ENCODE assay signal across 29 cellular contexts in the genomic region with DNA sequence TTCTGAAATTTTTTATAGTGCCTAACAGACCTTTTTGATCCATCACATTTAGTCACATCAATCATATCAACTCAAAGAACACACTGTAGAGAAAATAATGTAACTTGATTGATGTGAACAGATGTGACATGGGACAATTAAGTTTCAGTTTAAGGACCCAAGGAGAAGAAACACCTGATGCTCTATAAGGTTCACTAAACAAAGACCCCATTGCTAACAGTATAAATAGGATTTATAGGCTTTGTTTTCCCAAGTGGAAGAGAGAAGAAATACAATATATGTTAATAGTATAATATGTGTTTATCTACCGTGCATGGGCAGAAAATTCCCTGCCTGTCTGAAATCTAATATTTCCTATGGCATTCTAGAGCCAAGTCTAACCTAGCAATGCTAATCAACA. TPM values are rescaled to one million over a fixed set of nuclear protein-coding genes. Genes with fewer than 3 reads are reported as not detected.
"Had no signal": no experiment of that assay in that cellular context is flagged by ENCODE, and none has a peak within 500 bp of the region (broad histone marks: within the 10 kb centered on the region; RNA-seq: fewer than 3 reads in every experiment).

No MANE protein-coding gene starts in this region.

- H3K9me3 Mint-ChIP-seq: naive thymus-derived CD4-positive, alpha-beta T cell; natural killer cell treated with Interleukin-12 subunit alpha and Interleukin-12 subunit beta and Interleukin-15 and Interleukin-18, amount 100 ng/mL, for 72 hours; neural crest cell; stimulated activated memory B cell treated with anti-CD40 and anti-IgM and Interleukin-4, amounts not matched to agents 10 μg/mL and 1 μg/mL and 100 μg/mL, for 72 hours; stimulated activated naive CD8-positive, alpha-beta T cell treated with anti-CD3 and anti-CD28 coated beads, Interleukin-15, amount 100 ng/mL, for 72 hours; type B pancreatic cell had no signal

- ATAC-seq: left colon; naive thymus-derived CD4-positive, alpha-beta T cell; natural killer cell treated with Interleukin-12 subunit alpha and Interleukin-12 subunit beta and Interleukin-15 and Interleukin-18, amount 100 ng/mL, for 72 hours; pancreas; right lobe of liver; stimulated activated memory B cell treated with anti-CD40 and anti-IgM and Interleukin-4, amounts not matched to agents 10 μg/mL and 1 μg/mL and 100 μg/mL, for 72 hours; stimulated activated naive CD8-positive, alpha-beta T cell treated with anti-CD3 and anti-CD28 coated beads, Interleukin-15, amount 100 ng/mL, for 72 hours had no signal

- H3K27ac ChIP-seq: left ventricle myocardium inferior, pancreas, prostate gland, right atrium auricular region, right lobe of liver, tibial nerve, uterus had no signal

- H3K27ac Mint-ChIP-seq: immature natural killer cell; mesothelial cell of epicardium; naive thymus-derived CD4-positive, alpha-beta T cell; natural killer cell treated with Interleukin-12 subunit alpha and Interleukin-12 subunit beta and Interleukin-15 and Interleukin-18, amount 100 ng/mL, for 72 hours; stimulated activated memory B cell treated with anti-CD40 and anti-IgM and Interleukin-4, amounts not matched to agents 10 μg/mL and 1 μg/mL and 100 μg/mL, for 72 hours; stimulated activated naive CD8-positive, alpha-beta T cell treated with anti-CD3 and anti-CD28 coated beads, Interleukin-15, amount 100 ng/mL, for 72 hours; type B pancreatic cell had no signal

- H3K36me3 Mint-ChIP-seq: immature natural killer cell; mesothelial cell of epicardium; natural killer cell treated with Interleukin-12 subunit alpha and Interleukin-12 subunit beta and Interleukin-15 and Interleukin-18, amount 100 ng/mL, for 72 hours; stimulated activated memory B cell treated with anti-CD40 and anti-IgM and Interleukin-4, amounts not matched to agents 10 μg/mL and 1 μg/mL and 100 μg/mL, for 72 hours; type B pancreatic cell had no signal

- DNase-seq: hypothalamus; immature natural killer cell; kidney; left colon; left ventricle myocardium inferior; mesendoderm; naive thymus-derived CD4-positive, alpha-beta T cell; nucleus accumbens; pancreas; posterior cingulate gyrus; right lobe of liver; stimulated activated CD4-positive, alpha-beta T cell treated with anti-CD3 and anti-CD28 coated beads, Interleukin-1b, Interleukin-23, amount 100 ng/mL, for 48 hours; stimulated activated CD4-positive, alpha-beta T cell treated with anti-CD3 and anti-CD28 coated beads, Interleukin-2, amount 100 ng/mL, for 48 hours; stimulated activated CD4-positive, alpha-beta T cell treated with anti-CD3 and anti-CD28 coated beads, Interleukin-4, amount 100 ng/mL, for 4 hours; stimulated activated CD8-positive, alpha-beta memory T cell treated with anti-CD3 and anti-CD28 coated beads, Interleukin-4, amount 100 ng/mL, for 48 hours; stimulated activated naive CD4-positive, alpha-beta T cell treated with Interleukin-2 at 50 U/mL for 16 hours; stimulated activated naive CD8-positive, alpha-beta T cell treated with anti-CD3 and anti-CD28 coated beads, Interleukin-15, amount 100 ng/mL, for 72 hours; substantia nigra; uterus had no signal

- H3K27me3 ChIP-seq: pancreas, right atrium auricular region, right lobe of liver, tibial nerve, uterus had no signal

- H3K4me3 ChIP-seq: left ventricle myocardium inferior, lung, pancreas, prostate gland, right atrium auricular region, right lobe of liver, smooth muscle cell, tibial nerve, uterus had no signal

- H3K9me3 ChIP-seq: left ventricle myocardium inferior, pancreas, prostate gland, right atrium auricular region, right lobe of liver, tibial nerve, uterus had no signal

- H3K36me3 ChIP-seq: left ventricle myocardium inferior, pancreas, prostate gland, right atrium auricular region, right lobe of liver, tibial nerve, uterus had no signal

- H3K4me3 Mint-ChIP-seq: immature natural killer cell; mesothelial cell of epicardium; naive thymus-derived CD4-positive, alpha-beta T cell; natural killer cell treated with Interleukin-12 subunit alpha and Interleukin-12 subunit beta and Interleukin-15 and Interleukin-18, amount 100 ng/mL, for 72 hours; neural crest cell; stimulated activated memory B cell treated with anti-CD40 and anti-IgM and Interleukin-4, amounts not matched to agents 10 μg/mL and 1 μg/mL and 100 μg/mL, for 72 hours; stimulated activated naive CD8-positive, alpha-beta T cell treated with anti-CD3 and anti-CD28 coated beads, Interleukin-15, amount 100 ng/mL, for 72 hours; type B pancreatic cell had no signal

- H3K27me3 Mint-ChIP-seq: type B pancreatic cell had no signal

- H3K4me1 Mint-ChIP-seq: immature natural killer cell; neural crest cell; stimulated activated naive CD8-positive, alpha-beta T cell treated with anti-CD3 and anti-CD28 coated beads, Interleukin-15, amount 100 ng/mL, for 72 hours had no signal

- H3K4me1 ChIP-seq: left ventricle myocardium inferior, pancreas, prostate gland, right atrium auricular region, right lobe of liver, tibial nerve, uterus had no signal

RNA-seq across cellular contexts. Expression of gene GJA1, which starts 41.3 kb away (rescaled TPM):
- total RNA-seq: naive thymus-derived CD4-positive, alpha-beta T cell; natural killer cell treated with Interleukin-12 subunit alpha and Interleukin-12 subunit beta and Interleukin-15 and Interleukin-18, amount 100 ng/mL, for 72 hours had no signal
- polyA plus RNA-seq: immature natural killer cell had no signal
